ENCODE assay signal across 13 cellular contexts in genomic region chr3:127848131-127849129, GRCh38. TPM values are rescaled to one million over a fixed set of nuclear protein-coding genes. Genes with fewer than 3 reads are reported as not detected.
A peak's percentile ranks its signal among the peaks of the same experiment; 100 is the strongest.
DNase-seq lines count a peak whose midpoint lies in the region; ATAC-seq and TF ChIP-seq lines count a peak whose summit lies in the region.
"Had no signal": no experiment of that assay in that cellular context is flagged by ENCODE, and none has a peak within 500 bp of the region (broad histone marks: within the 10 kb centered on the region; RNA-seq: fewer than 3 reads in every experiment).

No MANE protein-coding gene starts in this region.

- 50% methylated on average over 9 of the region's 9 CpGs for whole genome bisulfite sequencing in esophagus muscularis mucosa

- H3K4me1 Mint-ChIP-seq in CD4-positive, alpha-beta T cell (ENCODE audit: low read depth), result no peaks in the 10 kb centered on the region

- H3K9me3 Mint-ChIP-seq in CD4-positive, alpha-beta T cell, result no peaks in the 10 kb centered on the region

- H3K9me3 ChIP-seq in right atrium auricular region (no peaks in the 10 kb centered on the region), esophagus muscularis mucosa (no peaks in the 10 kb centered on the region)
- H3K9me3 ChIP-seq in CD4-positive, alpha-beta T cell (ENCODE audit: control insufficient read depth, low read length), result no peaks in the 10 kb centered on the region
- H3K9me3 ChIP-seq: BE2C, pancreas, transverse colon had no signal

- POLR2A ChIA-PET in CD4-positive, alpha-beta T cell (lab: Charles Lee), result no interaction called here

- H3K27me3 Mint-ChIP-seq in CD4-positive, alpha-beta T cell, result peaks cover 10% of the 10 kb centered on the region

- DNase-seq in Right ventricle myocardium superior (no peak), right atrium auricular region (ENCODE audit: low spot score) (no peak), esophagus muscularis mucosa (ENCODE audit: extremely low spot score) (peak; percentile 72), medulla oblongata (ENCODE audit: extremely low spot score) (peak; percentile 89), UCSD-AML1 (lab: John Stamatoyannopoulos, UW; ENCODE audit: unreplicated experiment) (no peak), GM19238 (ENCODE audit: insufficient read length, low spot score) (no peak)
- no peak for DNase-seq in CD4-positive, alpha-beta T cell
- DNase-seq: BE2C, MV-4-11, pancreas, PC-3, transverse colon had no signal

- H3K4me3 ChIP-seq in right atrium auricular region, result no peak overlapping the region
- no peak overlapping the region for H3K4me3 ChIP-seq in esophagus muscularis mucosa
- H3K4me3 ChIP-seq: pancreas, transverse colon had no signal

- no peaks in the 10 kb centered on the region for H3K36me3 ChIP-seq in right atrium auricular region
- H3K36me3 ChIP-seq in esophagus muscularis mucosa, result no peaks in the 10 kb centered on the region
- H3K36me3 ChIP-seq: BE2C, pancreas, transverse colon had no signal

- H3K36me3 Mint-ChIP-seq in CD4-positive, alpha-beta T cell (ENCODE audit: low read depth), result no peaks in the 10 kb centered on the region

- TF ChIP-seq POLR2A in esophagus muscularis mucosa (IDR thresholded peaks at IDR 0.05; ENCODE audit: low read depth), result no peak

- no peaks in the 10 kb centered on the region for H3K4me1 ChIP-seq in right atrium auricular region
- peaks cover 0 to 9% (median 0%) of the 10 kb centered on the region in 4 donors for H3K4me1 ChIP-seq in esophagus muscularis mucosa
- H3K4me1 ChIP-seq: BE2C, pancreas, transverse colon had no signal

- no peaks in the 10 kb centered on the region for H3K27me3 ChIP-seq in right atrium auricular region
- no peaks in the 10 kb centered on the region for H3K27me3 ChIP-seq in esophagus muscularis mucosa
- H3K27me3 ChIP-seq in CD4-positive, alpha-beta T cell (ENCODE audit: control insufficient read depth, insufficient read depth, low read length), result peaks cover 8% of the 10 kb centered on the region
- H3K27me3 ChIP-seq: BE2C, pancreas, transverse colon had no signal

- CTCF ChIA-PET in CD4-positive, alpha-beta T cell (lab: Charles Lee), result no interaction called here

- no peak overlapping the region for H3K4me3 Mint-ChIP-seq in CD4-positive, alpha-beta T cell

- no peak for TF ChIP-seq CTCF in right atrium auricular region (IDR thresholded peaks at IDR 0.05)
- TF ChIP-seq CTCF in esophagus muscularis mucosa (IDR thresholded peaks at IDR 0.05), result peak in 1 of 3 experiments; percentile 8
- TF ChIP-seq CTCF in CD4-positive, alpha-beta T cell (IDR thresholded peaks at IDR 0.05), result no peak

- no peak overlapping the region for H3K27ac Mint-ChIP-seq in CD4-positive, alpha-beta T cell

- intact Hi-C loops in Right ventricle myocardium superior (cut with DNase I) (no loop called here), esophagus muscularis mucosa (cut with DNase I) (no loop called here)
- intact Hi-C loops in CD4-positive, alpha-beta T cell (cut with DNase I, micrococcal nuclease), result no loop called here

- TF ChIP-seq EP300 in esophagus muscularis mucosa (IDR thresholded peaks at IDR 0.05), result no peak

- peak; percentile 39 for ATAC-seq in Right ventricle myocardium superior (ENCODE audit: poor library complexity)
- no peak for ATAC-seq in GM19397 (IDR thresholded peaks at IDR 0.05; ENCODE audit: unreplicated experiment)
- ATAC-seq in CD4-positive, alpha-beta T cell (ENCODE audit: poor library complexity), result no peak
- ATAC-seq: pancreas, PC-3 had no signal

- H3K27ac ChIP-seq in right atrium auricular region (no peak overlapping the region), esophagus muscularis mucosa (replicated peaks in 1 of 4) (no peak overlapping the region)
- H3K27ac ChIP-seq in CD4-positive, alpha-beta T cell (ENCODE audit: low read depth, low read length), result no peak overlapping the region
- H3K27ac ChIP-seq: pancreas, transverse colon had no signal

RNA-seq across cellular contexts. Expression of gene MGLL, which starts 26.1 kb away (rescaled TPM):
- 83.5 TPM for total RNA-seq in Right ventricle myocardium superior
- total RNA-seq in right atrium auricular region, result 10 to 100 TPM; 36.3 to 46.4 TPM
- total RNA-seq in esophagus muscularis mucosa, result 100 to 1,000 TPM in 1 of 4 donors, 10 to 100 TPM in 3; 56.5 to 155 (median 80.7) TPM
- total RNA-seq in CD4-positive, alpha-beta T cell, result under 1 TPM; 0.28 to 0.38 TPM

Comparison
In these comparisons a context has a peak if more than half of its experiments do, and no peak if none do; other contexts are left out.
1. DNase-seq: peak in esophagus muscularis mucosa (single experiment) and medulla oblongata (single experiment); none in Right ventricle myocardium superior (single experiment), right atrium auricular region (single experiment), CD4-positive, alpha-beta T cell (0 of 10), UCSD-AML1 (single experiment) and GM19238 (single experiment).
2. RNA of gene MGLL, which starts 26.1 kb away (total RNA-seq): 56.5 to 155 TPM in esophagus muscularis mucosa, 83.5 TPM in Right ventricle myocardium superior (single experiment) and 36.3 to 46.4 TPM in right atrium auricular region; 0.28 to 0.38 TPM in CD4-positive, alpha-beta T cell; every median in the first group is over 10 times any median in the second.